Comparison of ENCODE assay signal across 8 cellular contexts in genomic region chr2:74206180-74206688, GRCh38. TPM values are rescaled to one million over a fixed set of nuclear protein-coding genes. Genes with fewer than 3 reads are reported as not detected.
A peak's percentile ranks its signal among the peaks of the same experiment; 100 is the strongest.
DNase-seq lines count a peak whose midpoint lies in the region; ATAC-seq and TF ChIP-seq lines count a peak whose summit lies in the region.

No MANE protein-coding gene starts in this region.

- H3K27ac ChIP-seq in BLaER1 treated with 17β-estradiol and CSF1 and Interleukin-3, amounts not matched to agents 10 nM and 100 nM: peak overlapping the region; percentile 45 to 84 (median 65)

- no peaks in the 10 kb centered on the region for H3K9me3 Mint-ChIP-seq in activated CD8-positive, alpha-beta T cell treated with anti-CD3 and anti-CD28 coated beads for 36 hours

- ATAC-seq in GM19438 (IDR thresholded peaks at IDR 0.05; ENCODE audit: low read depth, unreplicated experiment) (peak; percentile 66), HG03520 (IDR thresholded peaks at IDR 0.05; ENCODE audit: unreplicated experiment) (peak; percentile 76)
- peak; percentile 91 for ATAC-seq in activated CD8-positive, alpha-beta T cell treated with anti-CD3 and anti-CD28 coated beads for 36 hours

- H3K27me3 ChIP-seq in BLaER1 treated with 17β-estradiol and CSF1 and Interleukin-3, amounts not matched to agents 10 nM and 100 nM: no peaks in the 10 kb centered on the region

- H3K27me3 Mint-ChIP-seq in activated CD8-positive, alpha-beta T cell treated with anti-CD3 and anti-CD28 coated beads for 36 hours: no peaks in the 10 kb centered on the region

- TF ChIP-seq CTCF in activated CD8-positive, alpha-beta T cell treated with anti-CD3 and anti-CD28 coated beads for 36 hours (IDR thresholded peaks at IDR 0.05): no peak
- no peak for TF ChIP-seq CTCF in foreskin fibroblast (IDR thresholded peaks at IDR 0.05; ENCODE audit: low read depth, low read length)

- H3K4me3 ChIP-seq in BLaER1 treated with 17β-estradiol and CSF1 and Interleukin-3, amounts not matched to agents 10 nM and 100 nM: peak overlapping the region in 4 of 10 experiments; percentile 6 to 24 (median 12); a peak in 2 of 20 replicates
- H3K4me3 ChIP-seq in foreskin fibroblast (ENCODE audit: low read depth in 1 of 2, low read length in 2 of 2): no peak overlapping the region

- peak overlapping the region; percentile 50 to 93 (median 75) for H3K4me2 ChIP-seq in BLaER1 treated with 17β-estradiol and CSF1 and Interleukin-3, amounts not matched to agents 10 nM and 100 nM

- intact Hi-C loops in activated CD8-positive, alpha-beta T cell treated with anti-CD3 and anti-CD28 coated beads for 36 hours (cut with micrococcal nuclease): no loop called here

- peaks cover 59% of the 10 kb centered on the region for H3K4me1 Mint-ChIP-seq in activated CD8-positive, alpha-beta T cell treated with anti-CD3 and anti-CD28 coated beads for 36 hours (ENCODE audit: low read depth)

- H3K36me3 ChIP-seq in BLaER1 treated with 17β-estradiol and CSF1 and Interleukin-3, amounts not matched to agents 10 nM and 100 nM: peaks cover 81 to 100% (median 99%) of the 10 kb centered on the region in 11 experiments

- peaks cover 82% of the 10 kb centered on the region for H3K36me3 Mint-ChIP-seq in activated CD8-positive, alpha-beta T cell treated with anti-CD3 and anti-CD28 coated beads for 36 hours (ENCODE audit: low read depth)

- peak; percentile 80 for DNase-seq in activated CD8-positive, alpha-beta T cell treated with anti-CD3 and anti-CD28 coated beads for 36 hours
- peak; percentile 65 to 77 for DNase-seq in foreskin fibroblast
- DNase-seq in stimulated activated CD8-positive, alpha-beta memory T cell treated with anti-CD3 and anti-CD28 coated beads, Interleukin-15, amount 100 ng/mL, for 48 hours (ENCODE audit: low read depth in 2 of 2): peak; percentile 34 to 48
- DNase-seq in SHP77 treated with DMSO at 0.1 percent for 48 hours (lab: John Stamatoyannopoulos, UW): no peak
- DNase-seq in cerebellar cortex (ENCODE audit: low spot score): no peak

- peak overlapping the region; percentile 67 for H3K4me3 Mint-ChIP-seq in activated CD8-positive, alpha-beta T cell treated with anti-CD3 and anti-CD28 coated beads for 36 hours

- no peaks in the 10 kb centered on the region for H3K9me3 ChIP-seq in BLaER1 treated with 17β-estradiol and CSF1 and Interleukin-3, amounts not matched to agents 10 nM and 100 nM (replicated peaks in 1 of 11)

- peaks cover 38 to 64% (median 49%) of the 10 kb centered on the region in 10 experiments for H3K4me1 ChIP-seq in BLaER1 treated with 17β-estradiol and CSF1 and Interleukin-3, amounts not matched to agents 10 nM and 100 nM

- CTCF ChIA-PET in activated CD8-positive, alpha-beta T cell treated with anti-CD3 and anti-CD28 coated beads for 36 hours (lab: Charles Lee): interaction anchor here (0.8 to 3.4 kb wide), 8 partner anchors 9 to 383 kb away, joined by 3 to 19 read pairs (median 5); partner anchors contain the start of gene MOB1A

- H3K9ac ChIP-seq in BLaER1 treated with 17β-estradiol and CSF1 and Interleukin-3, amounts not matched to agents 10 nM and 100 nM: peak overlapping the region; percentile 28 to 73 (median 58); a peak in 20 of 22 replicates

- POLR2A ChIA-PET in activated CD8-positive, alpha-beta T cell treated with anti-CD3 and anti-CD28 coated beads for 36 hours (lab: Charles Lee): interaction anchor here (0.6 to 4.2 kb wide), 16 partner anchors 8 to 361 kb away, joined by 3 to 37 read pairs (median 4); partner anchors contain the start of genes BOLA3, MOB1A and MTHFD2

- peaks cover 71 to 100% (median 93%) of the 10 kb centered on the region in 11 experiments for H4K20me1 ChIP-seq in BLaER1 treated with 17β-estradiol and CSF1 and Interleukin-3, amounts not matched to agents 10 nM and 100 nM

- peak overlapping the region; percentile 97 for H3K27ac Mint-ChIP-seq in activated CD8-positive, alpha-beta T cell treated with anti-CD3 and anti-CD28 coated beads for 36 hours

RNA-seq across cellular contexts. Expression of gene MTHFD2, which starts 7.8 kb away (rescaled TPM):
- 100 to 1,000 TPM; 348 to 361 TPM for total RNA-seq in activated CD8-positive, alpha-beta T cell treated with anti-CD3 and anti-CD28 coated beads for 36 hours

RNA-seq across cellular contexts. Expression of gene MOB1A, which starts 27.6 kb away (rescaled TPM):
- 100 to 1,000 TPM; 150 to 156 TPM for total RNA-seq in activated CD8-positive, alpha-beta T cell treated with anti-CD3 and anti-CD28 coated beads for 36 hours

RNA-seq across cellular contexts. Expression of gene BOLA3, which starts 58.5 kb away (rescaled TPM):
- 100 to 1,000 TPM; 131 to 135 TPM for total RNA-seq in activated CD8-positive, alpha-beta T cell treated with anti-CD3 and anti-CD28 coated beads for 36 hours

Comparison
In these comparisons a context has a peak if more than half of its experiments do, and no peak if none do; other contexts are left out.
1. DNase-seq: peak in activated CD8-positive, alpha-beta T cell treated with anti-CD3 and anti-CD28 coated beads for 36 hours (single experiment), foreskin fibroblast (2 of 2) and stimulated activated CD8-positive, alpha-beta memory T cell treated with anti-CD3 and anti-CD28 coated beads, Interleukin-15, amount 100 ng/mL, for 48 hours (2 of 2); none in SHP77 treated with DMSO at 0.1 percent for 48 hours (single experiment) and cerebellar cortex (single experiment).
2. Peak in every context shown above with its lines, with median percentiles within 50 percentile points of each other: ATAC-seq.